ENCODE assay signal across 9 cellular contexts in genomic region chr6:44224154-44224977, GRCh38. TPM values are rescaled to one million over a fixed set of nuclear protein-coding genes. Genes with fewer than 3 reads are reported as not detected.
A peak's percentile ranks its signal among the peaks of the same experiment; 100 is the strongest.
DNase-seq lines count a peak whose midpoint lies in the region; ATAC-seq lines count a peak whose summit lies in the region.
"Had no signal": no experiment of that assay in that cellular context is flagged by ENCODE, and none has a peak within 500 bp of the region (broad histone marks: within the 10 kb centered on the region; RNA-seq: fewer than 3 reads in every experiment).

No MANE protein-coding gene starts in this region.

- H3K4me1 ChIP-seq in skeletal muscle satellite cell (ENCODE audit: control insufficient read depth, insufficient read depth, low read length): peaks cover 66% of the 10 kb centered on the region

- H3K4me3 Mint-ChIP-seq in T-helper 1 cell treated with Interleukin-12 subunit alpha and Interleukin-12 subunit beta and Interleukin-4 antibody, amounts not matched to agents 30 μg/mL and 1 μg/mL, for 36 hours: peak overlapping the region; percentile 84
- peak overlapping the region; percentile 74 for H3K4me3 Mint-ChIP-seq in activated CD4-positive, alpha-beta memory T cell treated with anti-CD3 and anti-CD28 coated beads, Interleukin-2, amount 10 ng/mL, durations not matched to agents 7 days and 5 days

- H3K9ac ChIP-seq in skeletal muscle satellite cell (ENCODE audit: low read depth, low read length): peak overlapping the region; percentile 53

- H3K27ac Mint-ChIP-seq in T-helper 1 cell treated with Interleukin-12 subunit alpha and Interleukin-12 subunit beta and Interleukin-4 antibody, amounts not matched to agents 30 μg/mL and 1 μg/mL, for 36 hours: peak overlapping the region; percentile 69
- peak overlapping the region; percentile 4 for H3K27ac Mint-ChIP-seq in activated CD4-positive, alpha-beta memory T cell treated with anti-CD3 and anti-CD28 coated beads, Interleukin-2, amount 10 ng/mL, durations not matched to agents 7 days and 5 days

- H3K27me3 Mint-ChIP-seq in T-helper 1 cell treated with Interleukin-12 subunit alpha and Interleukin-12 subunit beta and Interleukin-4 antibody, amounts not matched to agents 30 μg/mL and 1 μg/mL, for 36 hours (ENCODE audit: low read depth): no peaks in the 10 kb centered on the region
- H3K27me3 Mint-ChIP-seq in activated CD4-positive, alpha-beta memory T cell treated with anti-CD3 and anti-CD28 coated beads, Interleukin-2, amount 10 ng/mL, durations not matched to agents 7 days and 5 days: no peaks in the 10 kb centered on the region

- no peak for DNase-seq in T-helper 1 cell
- DNase-seq in HT1080 (ENCODE audit: low read depth): peak; percentile 63
- DNase-seq in activated CD4-positive, alpha-beta memory T cell treated with anti-CD3 and anti-CD28 coated beads, Interleukin-2, amount 10 ng/mL, durations not matched to agents 7 days and 5 days: no peak
- DNase-seq in head of caudate nucleus: peak in 22 of 42 donors; percentile 26 to 79 (median 53)
- no peak for DNase-seq in NCI-H2029 treated with DMSO at 0.1 percent for 48 hours (lab: John Stamatoyannopoulos, UW)

- no peaks in the 10 kb centered on the region for H3K36me3 ChIP-seq in skeletal muscle satellite cell (ENCODE audit: insufficient read depth, low read length)

- ATAC-seq in GM21576 (IDR thresholded peaks at IDR 0.05; ENCODE audit: unreplicated experiment): no peak

- no peaks in the 10 kb centered on the region for H3K9me3 Mint-ChIP-seq in T-helper 1 cell treated with Interleukin-12 subunit alpha and Interleukin-12 subunit beta and Interleukin-4 antibody, amounts not matched to agents 30 μg/mL and 1 μg/mL, for 36 hours
- H3K9me3 Mint-ChIP-seq in activated CD4-positive, alpha-beta memory T cell treated with anti-CD3 and anti-CD28 coated beads, Interleukin-2, amount 10 ng/mL, durations not matched to agents 7 days and 5 days: no peaks in the 10 kb centered on the region

- H3K9me3 ChIP-seq in skeletal muscle satellite cell (replicated peaks; ENCODE audit: low read length): no peaks in the 10 kb centered on the region

- H3K4me1 Mint-ChIP-seq in T-helper 1 cell treated with Interleukin-12 subunit alpha and Interleukin-12 subunit beta and Interleukin-4 antibody, amounts not matched to agents 30 μg/mL and 1 μg/mL, for 36 hours (ENCODE audit: low read depth): peaks cover 23% of the 10 kb centered on the region
- H3K4me1 Mint-ChIP-seq in activated CD4-positive, alpha-beta memory T cell treated with anti-CD3 and anti-CD28 coated beads, Interleukin-2, amount 10 ng/mL, durations not matched to agents 7 days and 5 days: peaks cover 39% of the 10 kb centered on the region

- H3K4me3 ChIP-seq in skeletal muscle satellite cell (ENCODE audit: low read length): peak overlapping the region; percentile 73

- H3K4me2 ChIP-seq in skeletal muscle satellite cell (ENCODE audit: low read length): peak overlapping the region; percentile 89

- intact Hi-C loops in head of caudate nucleus (cut with DNase I): no loop called here

- no peaks in the 10 kb centered on the region for H3K27me3 ChIP-seq in skeletal muscle satellite cell (ENCODE audit: control insufficient read depth, insufficient read depth, low read length)

- CTCF ChIA-PET in activated CD4-positive, alpha-beta memory T cell treated with anti-CD3 and anti-CD28 coated beads, Interleukin-2, amount 10 ng/mL, durations not matched to agents 7 days and 5 days (lab: Charles Lee): interaction anchor here (0.7 to 4.2 kb wide), 11 partner anchors 11 to 81 kb away, joined by 3 to 27 read pairs (median 5); partner anchors contain the start of genes HSP90AB1 and SLC35B2

- POLR2A ChIA-PET in activated CD4-positive, alpha-beta memory T cell treated with anti-CD3 and anti-CD28 coated beads, Interleukin-2, amount 10 ng/mL, durations not matched to agents 7 days and 5 days (lab: Charles Lee): interaction anchor here (0.8 to 6.4 kb wide), 8 partner anchors 12 to 595 kb away, joined by 4 to 88 read pairs (median 5); partner anchors contain the start of genes GTPBP2, HSP90AB1 and SLC35B2

- no peaks in the 10 kb centered on the region for H3K36me3 Mint-ChIP-seq in T-helper 1 cell treated with Interleukin-12 subunit alpha and Interleukin-12 subunit beta and Interleukin-4 antibody, amounts not matched to agents 30 μg/mL and 1 μg/mL, for 36 hours (ENCODE audit: low read depth)
- H3K36me3 Mint-ChIP-seq in activated CD4-positive, alpha-beta memory T cell treated with anti-CD3 and anti-CD28 coated beads, Interleukin-2, amount 10 ng/mL, durations not matched to agents 7 days and 5 days (ENCODE audit: low read depth): no peaks in the 10 kb centered on the region

RNA-seq across cellular contexts. Expression of gene SLC29A1, which starts 1.0 kb away (rescaled TPM):
- 55.2 and 78.8 TPM in 2 replicates for total RNA-seq in HT1080 (2014; rRNA removed; shearing (Covaris generic))
- polyA plus RNA-seq in HT1080 (2015; cell fraction: cytosol; rRNA removed): 53.9 and 62.8 TPM in 2 replicates
- polyA plus RNA-seq in HT1080 (2015; cell fraction: nucleus; rRNA removed): 128 and 144 TPM in 2 replicates
- 10 to 100 TPM; 24.8 to 25.4 TPM for total RNA-seq in activated CD4-positive, alpha-beta memory T cell treated with anti-CD3 and anti-CD28 coated beads, Interleukin-2, amount 10 ng/mL, durations not matched to agents 7 days and 5 days
- total RNA-seq in skeletal muscle satellite cell (2012; rRNA removed): 9.4 and 17.7 TPM in 2 replicates

RNA-seq across cellular contexts. Expression of gene MYMX, which starts 7.6 kb away (rescaled TPM):
- total RNA-seq in HT1080 (2014; rRNA removed; shearing (Covaris generic)): not detected in 2 replicates
- polyA plus RNA-seq in HT1080 (2015; cell fraction: cytosol; rRNA removed): not detected in 2 replicates
- not detected in 2 replicates for polyA plus RNA-seq in HT1080 (2015; cell fraction: nucleus; rRNA removed)
- not detected for total RNA-seq in activated CD4-positive, alpha-beta memory T cell treated with anti-CD3 and anti-CD28 coated beads, Interleukin-2, amount 10 ng/mL, durations not matched to agents 7 days and 5 days
- total RNA-seq in skeletal muscle satellite cell (2012; rRNA removed): 1.1 TPM in 1 of 2 replicates, not detected in the other
- total RNA-seq: frontal cortex had no signal

RNA-seq across cellular contexts. Expression of gene HSP90AB1, which starts 22.5 kb away (rescaled TPM):
- 1,711 and 1,925 TPM in 2 replicates for total RNA-seq in HT1080 (2014; rRNA removed; shearing (Covaris generic))
- polyA plus RNA-seq in HT1080 (2015; cell fraction: cytosol; rRNA removed): 1,157 and 1,362 TPM in 2 replicates
- 2,491 and 2,674 TPM in 2 replicates for polyA plus RNA-seq in HT1080 (2015; cell fraction: nucleus; rRNA removed)
- total RNA-seq in activated CD4-positive, alpha-beta memory T cell treated with anti-CD3 and anti-CD28 coated beads, Interleukin-2, amount 10 ng/mL, durations not matched to agents 7 days and 5 days: 100 to 1,000 TPM; 478 to 479 TPM
- total RNA-seq in skeletal muscle satellite cell (2012; rRNA removed): 1,060 and 1,062 TPM in 2 replicates

RNA-seq across cellular contexts. Expression of gene SLC35B2, which starts 33.0 kb away (rescaled TPM):
- total RNA-seq in HT1080 (2014; rRNA removed; shearing (Covaris generic)): 123 and 127 TPM in 2 replicates
- 122 and 140 TPM in 2 replicates for polyA plus RNA-seq in HT1080 (2015; cell fraction: cytosol; rRNA removed)
- polyA plus RNA-seq in HT1080 (2015; cell fraction: nucleus; rRNA removed): 89.5 and 94.0 TPM in 2 replicates
- total RNA-seq in activated CD4-positive, alpha-beta memory T cell treated with anti-CD3 and anti-CD28 coated beads, Interleukin-2, amount 10 ng/mL, durations not matched to agents 7 days and 5 days: 10 to 100 TPM; 35.8 to 37.2 TPM
- 71.2 and 86.7 TPM in 2 replicates for total RNA-seq in skeletal muscle satellite cell (2012; rRNA removed)

RNA-seq across cellular contexts. Expression of gene NFKBIE, which starts 41.0 kb away (rescaled TPM):
- total RNA-seq in HT1080 (2014; rRNA removed; shearing (Covaris generic)): 11.4 and 12.5 TPM in 2 replicates
- polyA plus RNA-seq in HT1080 (2015; cell fraction: cytosol; rRNA removed): 7.2 and 8.5 TPM in 2 replicates
- 4.8 and 5.2 TPM in 2 replicates for polyA plus RNA-seq in HT1080 (2015; cell fraction: nucleus; rRNA removed)
- 10 to 100 TPM; 20.8 to 21.7 TPM for total RNA-seq in activated CD4-positive, alpha-beta memory T cell treated with anti-CD3 and anti-CD28 coated beads, Interleukin-2, amount 10 ng/mL, durations not matched to agents 7 days and 5 days
- 6.6 and 12.7 TPM in 2 replicates for total RNA-seq in skeletal muscle satellite cell (2012; rRNA removed)

Comparison
In these comparisons a context has a peak if more than half of its experiments do, and no peak if none do; other contexts are left out.
1. DNase-seq: peak in HT1080 (single experiment) and head of caudate nucleus (22 of 42); none in T-helper 1 cell (0 of 5), activated CD4-positive, alpha-beta memory T cell treated with anti-CD3 and anti-CD28 coated beads, Interleukin-2, amount 10 ng/mL, durations not matched to agents 7 days and 5 days (single experiment) and NCI-H2029 treated with DMSO at 0.1 percent for 48 hours (single experiment).